22 cellular contexts compared by ENCODE assay signal in genomic region chr1:85449356-85449755, GRCh38. TPM values are rescaled to one million over a fixed set of nuclear protein-coding genes. Genes with fewer than 3 reads are reported as not detected.
A peak's percentile ranks its signal among the peaks of the same experiment; 100 is the strongest.
DNase-seq lines count a peak whose midpoint lies in the region; ATAC-seq and TF ChIP-seq lines count a peak whose summit lies in the region.
"Had no signal": no experiment of that assay in that cellular context is flagged by ENCODE, and none has a peak within 500 bp of the region (broad histone marks: within the 10 kb centered on the region; RNA-seq: fewer than 3 reads in every experiment).

No MANE protein-coding gene starts in this region.

- TF ChIP-seq CTCF in IMR-90 (conservative IDR thresholded peaks at IDR 0.05; ENCODE audit: low read depth, low read length): no peak

- no peaks in the 10 kb centered on the region for H3K9me3 ChIP-seq in IMR-90 (ENCODE audit: control insufficient read depth, insufficient read depth, low read length)
- H3K9me3 ChIP-seq: gastrocnemius medialis, mucosa of descending colon had no signal

- H2AFZ ChIP-seq in IMR-90 (replicated peaks; ENCODE audit: low read length, poor library complexity): no peak overlapping the region

- ATAC-seq in IMR-90 (ENCODE audit: low read depth): no peak
- ATAC-seq in left colon: peak; percentile 5
- ATAC-seq in GM21825 (IDR thresholded peaks at IDR 0.05; ENCODE audit: unreplicated experiment): no peak
- ATAC-seq: gastrocnemius medialis, K562, left lobe of liver had no signal

- no peak overlapping the region for H3K14ac ChIP-seq in IMR-90 (replicated peaks; ENCODE audit: low read depth, low read length)

- BruUV-seq in IMR-90 (replicated peaks; lab: Mats Ljungman, UMichigan): no TSS peak

- WGBS in IMR-90 (ENCODE audit: extremely low coverage in 2 of 2, insufficient read length in 1 of 2), 2 experiments: 64% methylated on average over 3 of the region's 3 CpGs; no CpG with 5 or more reads in 1 of the 2 experiments

- POLR2A ChIA-PET in IMR-90 (lab: Charles Lee; ENCODE audit: unreplicated experiment): no interaction called here

- no peak overlapping the region for H3K18ac ChIP-seq in IMR-90 (ENCODE audit: low read depth, low read length)

- H4K8ac ChIP-seq in IMR-90 (ENCODE audit: low read depth in 2 of 2, low read length in 2 of 2): no peak overlapping the region; a peak in 1 of 4 replicates

- dilution Hi-C loops in IMR-90 (cut with HindIII; ENCODE audit: low sequenced_read_pairs, unreplicated experiment): no loop called here

- no peak overlapping the region for H3K23ac ChIP-seq in IMR-90 (ENCODE audit: low read depth, low read length)

- no peak overlapping the region for H3K56ac ChIP-seq in IMR-90 (ENCODE audit: extremely low read depth, insufficient read depth, low read length)

- H3K4ac ChIP-seq in IMR-90 (ENCODE audit: low read depth, low read length): 0 out of 2 replicates have a peak overlapping the region, but pooled peaks have one; percentile 2

- no peak overlapping the region for H3K27ac ChIP-seq in IMR-90 (ENCODE audit: insufficient read depth, low read length)
- H3K27ac ChIP-seq: cardiac muscle cell had no signal

- DNase-seq in DMS79 (lab: John Stamatoyannopoulos, UW) (peak; percentile 8), DMS79 treated with DMSO at 0.1 percent for 48 hours (lab: John Stamatoyannopoulos, UW) (no peak), IMR-90 (no peak), NCI-H748 (lab: John Stamatoyannopoulos, UW; ENCODE audit: unreplicated experiment) (peak; percentile 65), left colon (peak in 1 of 2 donors; percentile 9), cerebellar nuclear complex (lab: John Stamatoyannopoulos, UW) (no peak), NCI-H1436 (lab: John Stamatoyannopoulos, UW) (no peak)
- DNase-seq: activated CD4-positive, alpha-beta T cell treated with anti-CD3 and anti-CD28 coated beads, Interleukin-2, amount 50 U/mL, for 1 hour; activated gamma-delta T cell; amniotic stem cell; DMS153; erythroblast; gastrocnemius medialis; mucosa of descending colon; OCI-M1; SHP77; stimulated activated CD8-positive, alpha-beta memory T cell treated with anti-CD3 and anti-CD28 coated beads, Interleukin-4, amount 100 ng/mL, for 48 hours had no signal

- CTCF ChIA-PET in IMR-90 (lab: Yijun Ruan, JAX): interaction anchor here (0.7 kb wide), 1 partner anchor 54 kb away, joined by 4 read pairs; no protein-coding TSS in a partner anchor

- peaks cover 70 to 90% of the 10 kb centered on the region in 2 experiments for H3K79me1 ChIP-seq in IMR-90 (ENCODE audit: low read depth in 1 of 2, low read length in 2 of 2)

- no peaks in the 10 kb centered on the region for H3K27me3 ChIP-seq in IMR-90 (ENCODE audit: control insufficient read depth, insufficient read depth, low read length)
- H3K27me3 ChIP-seq: cardiac muscle cell, gastrocnemius medialis had no signal

- H4K5ac ChIP-seq in IMR-90 (ENCODE audit: low read depth, low read length): no peak overlapping the region

- no peak overlapping the region for H2BK120ac ChIP-seq in IMR-90 (ENCODE audit: low read depth, low read length)

- no peak overlapping the region for H3K9ac ChIP-seq in IMR-90 (ENCODE audit: low read depth, low read length)

- TF ChIP-seq POLR2A in IMR-90 (IDR thresholded peaks at IDR 0.05; ENCODE audit: low read depth, low read length): no peak

- H3K4me3 ChIP-seq in IMR-90 (ENCODE audit: insufficient read depth, low read depth, low read length): no peak overlapping the region
- H3K4me3 ChIP-seq: cardiac muscle cell, gastrocnemius medialis, K562, mucosa of descending colon had no signal

- in situ Hi-C loops in IMR-90 (cut with MboI; ENCODE audit: low sequenced_read_pairs): no loop called here

- no peak overlapping the region for H4K91ac ChIP-seq in IMR-90 (ENCODE audit: insufficient read depth, low read depth, low read length)

- TF ChIP-seq RAD21 in IMR-90 (IDR thresholded peaks at IDR 0.05; ENCODE audit: low read length): no peak

- H3K9me1 ChIP-seq in IMR-90 (ENCODE audit: insufficient read depth, low read length): peaks cover 24% of the 10 kb centered on the region

- intact Hi-C loops in IMR-90 (cut with micrococcal nuclease): no loop called here
- intact Hi-C loops in left colon (cut with DNase I, micrococcal nuclease): no loop called here

- H3K4me2 ChIP-seq in IMR-90 (ENCODE audit: low read depth, low read length): no peak overlapping the region

- H4K20me1 ChIP-seq in IMR-90 (ENCODE audit: insufficient read depth, low read length): peaks cover 30% of the 10 kb centered on the region; the same call in 1 of the 2 replicates

- H3K36me3 ChIP-seq in IMR-90 (ENCODE audit: control insufficient read depth, insufficient read depth, low read length): peaks cover 5% of the 10 kb centered on the region
- H3K36me3 ChIP-seq: cardiac muscle cell, gastrocnemius medialis had no signal

- H3K4me1 ChIP-seq in IMR-90 (ENCODE audit: control insufficient read depth, insufficient read depth, low read length): peaks cover 26% of the 10 kb centered on the region

- H2BK5ac ChIP-seq in IMR-90 (ENCODE audit: low read depth, low read length, poor library complexity, severe bottlenecking): peak overlapping the region; percentile 87

- H2BK15ac ChIP-seq in IMR-90 (ENCODE audit: low read depth, low read length): no peak overlapping the region

- H2BK20ac ChIP-seq in IMR-90 (ENCODE audit: low read depth, low read length): no peak overlapping the region

- no peak overlapping the region for H2AK9ac ChIP-seq in IMR-90 (replicated peaks; ENCODE audit: low read depth, low read length, poor library complexity)

- no peak overlapping the region for H2AK5ac ChIP-seq in IMR-90 (ENCODE audit: low read depth, low read length)

TF ChIP-seq in IMR-90, 13 proteins besides CTCF, POLR2A, EP300 and RAD21:
- TF ChIP-seq SMC3 (IDR thresholded peaks at IDR 0.05; ENCODE audit: low read depth, low read length) (no peak), MXI1 (IDR thresholded peaks at IDR 0.05; ENCODE audit: borderline replicate concordance, low read depth, low read length) (no peak), RCOR1 (IDR thresholded peaks at IDR 0.05; ENCODE audit: insufficient replicate concordance, low read length) (no peak), ELK1 (IDR thresholded peaks at IDR 0.05; ENCODE audit: borderline replicate concordance, low read depth, low read length) (no peak), MAFK (IDR thresholded peaks at IDR 0.05; ENCODE audit: low read depth, low read length) (no peak), USF2 (IDR thresholded peaks at IDR 0.05; ENCODE audit: low read depth, low read length) (no peak), NFE2L2 (IDR thresholded peaks at IDR 0.05; ENCODE audit: low read depth, low read length) (no peak), CHD1 (IDR thresholded peaks at IDR 0.05; ENCODE audit: low read depth, low read length) (no peak), RFX5 (IDR thresholded peaks at IDR 0.05; ENCODE audit: low read depth, low read length) (no peak), MAZ (IDR thresholded peaks at IDR 0.05; ENCODE audit: borderline replicate concordance, low read depth, low read length) (no peak), CEBPB (IDR thresholded peaks at IDR 0.05; ENCODE audit: low read depth, low read length) (no peak), FOS (IDR thresholded peaks at IDR 0.05; ENCODE audit: low read depth, low read length) (no peak), BHLHE40 (IDR thresholded peaks at IDR 0.05; ENCODE audit: low read depth, low read length) (no peak)

RNA-seq across cellular contexts. Expression of gene DDAH1, which starts 15.6 kb away (rescaled TPM):
- total RNA-seq in IMR-90 (2012; rRNA removed) (94.5 and 108 TPM in 2 replicates), left colon (10 to 100 TPM; 88.5 to 93.0 TPM)
- 78.0 and 89.0 TPM in 2 replicates for polyA plus RNA-seq in IMR-90 (2012; rRNA removed)
- 18.8 and 40.9 TPM in 2 replicates for polyA plus RNA-seq in IMR-90 (2012; cell fraction: cytosol; rRNA removed)
- polyA plus RNA-seq in IMR-90 (2012; cell fraction: nucleus; rRNA removed; ENCODE audit: low replicate concordance): 9.2 and 40.9 TPM in 2 replicates
- total RNA-seq: T-helper 1 cell treated with Interleukin-12 subunit alpha and Interleukin-12 subunit beta and Interleukin-4 antibody, amounts not matched to agents 30 ng/mL and 1 ng/mL, for 36 hours had no signal

Comparison
In these comparisons a context has a peak if more than half of its experiments do, and no peak if none do; other contexts are left out.
1. DNase-seq: peak in DMS79 (single experiment) and NCI-H748 (single experiment); none in DMS79 treated with DMSO at 0.1 percent for 48 hours (single experiment), IMR-90 (single experiment), cerebellar nuclear complex (0 of 2) and NCI-H1436 (single experiment).